In genomic region chr11:64911689-64912088, GRCh38 we compare ENCODE assay signal across 29 cellular contexts. TPM values are rescaled to one million over a fixed set of nuclear protein-coding genes. Genes with fewer than 3 reads are reported as not detected.
"Had no signal": no experiment of that assay in that cellular context is flagged by ENCODE, and none has a peak within 500 bp of the region (broad histone marks: within the 10 kb centered on the region; RNA-seq: fewer than 3 reads in every experiment).

No MANE protein-coding gene starts in this region.

- H3K27ac ChIP-seq: breast epithelium, colonic mucosa, SK-N-MC, VCaP had no signal

- H3K9me3 Mint-ChIP-seq: T-cell had no signal

- DNase-seq: activated CD4-positive, alpha-beta T cell treated with anti-CD3 and anti-CD28 coated beads, Interleukin-2, amount 50 U/mL, for 4 hours; activated CD4-positive, CD25-positive, alpha-beta regulatory T cell; activated effector memory CD4-positive, alpha-beta T cell treated with Interleukin-2 at 50 U/mL for 16 hours; activated naive CD4-positive, alpha-beta T cell treated with anti-CD3 and anti-CD28 coated beads, Interleukin-2, amount 50 U/mL, for 16 hours; activated T-cell treated with anti-CD3 and anti-CD28 coated beads for 4 hours; aorta; caudate nucleus; colonic mucosa; KG1; NCI-H1048; NCI-H146; NCI-H1930; NCI-H2171; NCI-H2227 treated with DMSO at 0.1 percent for 48 hours; NCI-H446 treated with DMSO at 0.1 percent for 48 hours; NCI-H524 treated with DMSO at 0.1 percent for 48 hours; NCI-H748 treated with DMSO at 0.1 percent for 48 hours; T-cell had no signal

- H3K4me3 Mint-ChIP-seq: T-cell had no signal

- H3K27me3 Mint-ChIP-seq: T-cell had no signal

- H3K4me3 ChIP-seq: breast epithelium, colonic mucosa, SK-N-MC had no signal

- H3K9me3 ChIP-seq: breast epithelium, colonic mucosa had no signal

- H3K27ac Mint-ChIP-seq: T-cell had no signal

- ATAC-seq: Right ventricle myocardium inferior, T-cell had no signal

- H3K27me3 ChIP-seq: breast epithelium, colonic mucosa had no signal

RNA-seq across cellular contexts. Expression of gene GPHA2, which starts 24.0 kb away (rescaled TPM):
- total RNA-seq: activated CD8-positive, alpha-beta memory T cell treated with anti-CD3 and anti-CD28 coated beads for 36 hours; aorta; breast epithelium; cerebellum; colonic mucosa; LHCN-M2; M059J; OCI-LY7; Right ventricle myocardium inferior; RPMI7951; T-helper 2 cell treated with Interferon-gamma antibody and Interleukin-4, amounts not matched to agents 100 ng/mL and 5 ng/mL, for 36 hours had no signal
